Comparison of ENCODE assay signal across 9 cellular contexts in genomic region chr2:144350151-144350802, GRCh38.
DNase-seq lines count a peak whose midpoint lies in the region; TF ChIP-seq lines count a peak whose summit lies in the region.
"Had no signal": no experiment of that assay in that cellular context is flagged by ENCODE, and none has a peak within 500 bp of the region (broad histone marks: within the 10 kb centered on the region; RNA-seq: fewer than 3 reads in every experiment).

No MANE protein-coding gene starts in this region.

- no peak overlapping the region for H2BK5ac ChIP-seq in neuronal stem cell (ENCODE audit: low read length)

- H3K27ac ChIP-seq in endodermal cell (ENCODE audit: low read depth, low read length) (peak overlapping the region; percentile 87), neuronal stem cell (replicated peaks; ENCODE audit: low read length) (peak overlapping the region; percentile 74)

- H2BK120ac ChIP-seq in neuronal stem cell (ENCODE audit: low read depth, low read length), result no peak overlapping the region

- H2AFZ ChIP-seq in neuronal stem cell (ENCODE audit: low read length), result peak overlapping the region; percentile 83

- peak overlapping the region; percentile 87 for H3K27ac Mint-ChIP-seq in endodermal cell
- no peak overlapping the region for H3K27ac Mint-ChIP-seq in MCF 10A (ENCODE audit: low read depth, unreplicated experiment)

- H3K18ac ChIP-seq in neuronal stem cell (ENCODE audit: low read length), result no peak overlapping the region

- no peaks in the 10 kb centered on the region for H3K9me3 Mint-ChIP-seq in endodermal cell
- H3K9me3 Mint-ChIP-seq in MCF 10A (ENCODE audit: unreplicated experiment), result no peaks in the 10 kb centered on the region

- H3K36me3 ChIP-seq in ES-I3 (ENCODE audit: insufficient read depth, low read length) (no peaks in the 10 kb centered on the region), endodermal cell (ENCODE audit: control insufficient read depth, insufficient read depth, low read length) (no peaks in the 10 kb centered on the region), neuronal stem cell (replicated peaks in 1 of 2; ENCODE audit: control insufficient read depth in 2 of 2, insufficient read depth in 2 of 2, low read length in 2 of 2) (no peaks in the 10 kb centered on the region)

- H3K4me3 Mint-ChIP-seq in endodermal cell (no peak overlapping the region), MCF 10A (ENCODE audit: unreplicated experiment) (no peak overlapping the region)

- no peaks in the 10 kb centered on the region for H3K9me3 ChIP-seq in ES-I3 (ENCODE audit: control insufficient read depth, insufficient read depth, low read length)
- H3K9me3 ChIP-seq in endodermal cell (ENCODE audit: control insufficient read depth, low read length), result no peaks in the 10 kb centered on the region
- no peaks in the 10 kb centered on the region for H3K9me3 ChIP-seq in neuronal stem cell (replicated peaks in 1 of 2; ENCODE audit: control insufficient read depth in 2 of 2, insufficient read depth in 1 of 2, low read depth in 1 of 2, low read length in 2 of 2)

- CTCF ChIA-PET in MCF 10A (lab: Yijun Ruan, JAX), result interaction anchor here (0.5 to 0.6 kb wide), 2 partner anchors 180 to 481 kb away, joined by 3 to 4 read pairs; no protein-coding TSS in a partner anchor

- no peak overlapping the region for H4K8ac ChIP-seq in neuronal stem cell (ENCODE audit: low read depth, low read length)

- TF ChIP-seq CTCF in endodermal cell (conservative IDR thresholded peaks at IDR 0.05), result no peak
- no peak for TF ChIP-seq CTCF in MCF 10A (IDR thresholded peaks at IDR 0.05; ENCODE audit: unreplicated experiment)
- TF ChIP-seq CTCF in GM13976 (IDR thresholded peaks at IDR 0.05; ENCODE audit: borderline replicate concordance, control extremely low read depth, extremely low read depth, insufficient read depth, missing control alignments), result no peak

- H3K27me3 ChIP-seq in endodermal cell (ENCODE audit: control insufficient read depth, insufficient read depth, low read length, poor library complexity, severe bottlenecking) (no peaks in the 10 kb centered on the region), neuronal stem cell (ENCODE audit: control insufficient read depth in 3 of 3, insufficient read depth in 3 of 3, low read depth in 1 of 3, low read length in 3 of 3) (no peaks in the 10 kb centered on the region)
- H3K27me3 ChIP-seq: dorsolateral prefrontal cortex had no signal

- H3K27me3 Mint-ChIP-seq in endodermal cell (ENCODE audit: insufficient read depth) (no peaks in the 10 kb centered on the region), MCF 10A (ENCODE audit: insufficient read depth, unreplicated experiment) (no peaks in the 10 kb centered on the region)

- H2BK12ac ChIP-seq in neuronal stem cell (ENCODE audit: low read length), result no peak overlapping the region

- no peak overlapping the region for H3K4me2 ChIP-seq in neuronal stem cell (ENCODE audit: insufficient read depth, low read length, poor library complexity, severe bottlenecking)

- H3K4me1 Mint-ChIP-seq in endodermal cell, result peaks cover 59% of the 10 kb centered on the region
- peaks cover 5% of the 10 kb centered on the region for H3K4me1 Mint-ChIP-seq in MCF 10A (ENCODE audit: insufficient read depth, unreplicated experiment)

- intact Hi-C loops in MCF 10A (cut with micrococcal nuclease), result no loop called here

- no peak overlapping the region for H4K91ac ChIP-seq in neuronal stem cell (ENCODE audit: low read depth, low read length, poor library complexity)

- DNase-seq in M059J (ENCODE audit: low read depth), result peak; percentile 88
- peak; percentile 78 for DNase-seq in endodermal cell
- no peak for DNase-seq in neuronal stem cell (ENCODE audit: low spot score)
- no peak for DNase-seq in GOT3 (lab: John Stamatoyannopoulos, UW)
- no peak for DNase-seq in MCF 10A (ENCODE audit: unreplicated experiment)
- no peak for DNase-seq in NCI-H1694 (lab: John Stamatoyannopoulos, UW)
- no peak for DNase-seq in GM13976 (ENCODE audit: low spot score)
- DNase-seq: dorsolateral prefrontal cortex had no signal

- H2BK15ac ChIP-seq in neuronal stem cell (ENCODE audit: low read length), result no peak overlapping the region

- no peak overlapping the region for H3K14ac ChIP-seq in neuronal stem cell (ENCODE audit: low read length)

- peak overlapping the region; percentile 20; the same call in 1 of the 2 replicates for H3K9ac ChIP-seq in ES-I3 (ENCODE audit: low read depth, low read length)
- H3K9ac ChIP-seq in endodermal cell (ENCODE audit: extremely low read depth, low read length, poor library complexity, severe bottlenecking), result peak overlapping the region; percentile 0
- no peak overlapping the region for H3K9ac ChIP-seq in neuronal stem cell (ENCODE audit: low read depth, low read length, poor library complexity)

- no peak overlapping the region for H3K4ac ChIP-seq in neuronal stem cell (ENCODE audit: low read length)

- BruUV-seq in MCF 10A (replicated peaks; lab: Mats Ljungman, UMichigan), result no TSS peak

- in situ Hi-C loops in GM13976 (cut with MboI; ENCODE audit: low sequenced_read_pairs, unreplicated experiment), result no loop called here

- POLR2A ChIA-PET in MCF 10A (lab: Yijun Ruan, JAX), result interaction anchor here (0.7 kb wide), 1 partner anchor 11 kb away, joined by 3 read pairs; no protein-coding TSS in a partner anchor

- WGBS in endodermal cell (ENCODE audit: insufficient coverage in 1 of 2, insufficient read length in 1 of 2), 2 experiments, result 30% methylated on average over 7 of the region's 7 CpGs; no CpG with 5 or more reads in 1 of the 2 experiments
- WGBS in neuronal stem cell (ENCODE audit: extremely low coverage in 2 of 2, insufficient read length in 2 of 2, insufficient replicate concordance in 1 of 2), 2 donors, result no CpG with 5 or more reads among the region's 7 CpGs

- no peak overlapping the region for H2AK5ac ChIP-seq in neuronal stem cell (ENCODE audit: low read depth, low read length)

- no peaks in the 10 kb centered on the region for H3K79me1 ChIP-seq in neuronal stem cell (ENCODE audit: low read depth, low read length)

- H3K4me1 ChIP-seq in ES-I3 (ENCODE audit: insufficient read depth, low read length) (peaks cover 59% of the 10 kb centered on the region), endodermal cell (ENCODE audit: control insufficient read depth, insufficient read depth, low read length) (peaks cover 7% of the 10 kb centered on the region), neuronal stem cell (ENCODE audit: control insufficient read depth in 2 of 2, insufficient read depth in 1 of 2, low read depth in 1 of 2, low read length in 2 of 2) (peaks cover 11 to 15% of the 10 kb centered on the region in 2 donors)

- no peaks in the 10 kb centered on the region for H3K36me3 Mint-ChIP-seq in endodermal cell (ENCODE audit: low read depth)
- no peaks in the 10 kb centered on the region for H3K36me3 Mint-ChIP-seq in MCF 10A (ENCODE audit: insufficient read depth, unreplicated experiment)

- H3K4me3 ChIP-seq in endodermal cell (ENCODE audit: low read length) (no peak overlapping the region), neuronal stem cell (ENCODE audit: low read length in 2 of 2) (peak overlapping the region in 1 of 2 donors; percentile 37)

- no peak overlapping the region for H3K23ac ChIP-seq in neuronal stem cell (ENCODE audit: low read depth, low read length, poor library complexity)

Comparison
In these comparisons a context has a peak if more than half of its experiments do, and no peak if none do; other contexts are left out.
1. DNase-seq: peak in M059J (single experiment) and endodermal cell (single experiment); none in neuronal stem cell (single experiment), GOT3 (single experiment), MCF 10A (single experiment), NCI-H1694 (single experiment) and GM13976 (single experiment).